ENCODE assay signal across 9 cellular contexts in the genomic region with DNA sequence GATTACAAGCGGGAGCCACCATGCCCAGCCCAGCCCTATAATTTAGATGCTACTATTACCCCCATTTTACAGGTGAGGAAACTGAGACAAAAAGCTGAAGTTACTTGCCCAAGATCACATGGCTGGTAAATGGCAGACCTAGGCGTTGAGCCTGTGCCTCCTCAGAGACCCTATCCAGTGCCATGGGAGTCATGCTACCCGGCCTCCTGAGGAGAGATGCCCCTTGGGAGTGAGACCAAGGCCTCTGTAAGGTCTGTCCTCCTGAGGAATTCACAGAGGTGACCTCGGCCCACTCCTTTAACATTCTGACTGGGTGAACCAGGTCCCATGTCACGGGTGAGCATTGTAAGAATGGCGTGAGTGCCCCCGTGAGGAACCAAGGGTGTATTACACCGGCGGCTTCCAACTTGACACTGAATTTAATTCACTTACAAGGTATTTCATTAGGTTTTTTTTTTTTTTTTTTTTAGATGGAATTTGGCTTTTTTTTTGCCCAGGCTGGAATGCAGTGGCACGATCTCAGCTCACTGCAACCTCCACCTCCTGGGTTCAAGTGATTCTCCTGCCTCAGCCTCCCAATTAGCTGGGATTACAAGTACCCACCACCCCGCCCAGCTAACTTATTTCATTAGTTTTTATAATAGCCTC.
DNase-seq lines count a peak whose midpoint lies in the region; ATAC-seq, FAIRE-seq and TF ChIP-seq lines count a peak whose summit lies in the region.
"Had no signal": no experiment of that assay in that cellular context is flagged by ENCODE, and none has a peak within 500 bp of the region (broad histone marks: within the 10 kb centered on the region; RNA-seq: fewer than 3 reads in every experiment).

No MANE protein-coding gene starts in this region.

- TF ChIP-seq POLR2A in prostate gland (IDR thresholded peaks at IDR 0.05): no peak

- peak; percentile 90 for ATAC-seq in Right ventricle myocardium superior (ENCODE audit: poor library complexity)
- ATAC-seq in GM21619 (IDR thresholded peaks at IDR 0.05; ENCODE audit: unreplicated experiment): no peak

- FAIRE-seq in HTR-8/SVneo (lab: Jason Lieb, UNC): no peak

- no peak overlapping the region for H3K4me3 ChIP-seq in prostate gland

- WGBS in prostate gland: 40% methylated on average over 11 of the region's 11 CpGs

- intact Hi-C loops in Right ventricle myocardium superior (cut with DNase I): loop anchor here (5.0 kb wide), 2 partner anchors 250 to 360 kb away; no protein-coding TSS in a partner anchor
- intact Hi-C loops in prostate gland (cut with DNase I): no loop called here

- H3K27me3 ChIP-seq in prostate gland (replicated peaks; ENCODE audit: insufficient read depth): no peaks in the 10 kb centered on the region

- peak; percentile 14 for DNase-seq in DMS153 treated with DMSO at 0.1 percent for 48 hours (lab: John Stamatoyannopoulos, UW; ENCODE audit: unreplicated experiment)
- peak; percentile 90 for DNase-seq in HTR-8/SVneo (ENCODE audit: insufficient read length, low spot score)
- DNase-seq in SKM-1 (lab: John Stamatoyannopoulos, UW; ENCODE audit: unreplicated experiment): peak; percentile 4
- peak; percentile 65 for DNase-seq in activated naive CD4-positive, alpha-beta T cell treated with anti-CD3 and anti-CD28 coated beads, Interleukin-2, amount 50 U/mL, for 16 hours
- peak; percentile 69 for DNase-seq in Right ventricle myocardium superior
- peak; percentile 51 for DNase-seq in prostate gland (ENCODE audit: low spot score)
- DNase-seq in ureter (ENCODE audit: low spot score): peak; percentile 77

- no peaks in the 10 kb centered on the region for H3K4me1 ChIP-seq in prostate gland (replicated peaks)

- peak; percentile 71 to 89 (median 83) for TF ChIP-seq CTCF in prostate gland (IDR thresholded peaks at IDR 0.05)

- H3K27ac ChIP-seq in prostate gland: peak overlapping the region in 1 of 2 donors; percentile 17
- H3K27ac ChIP-seq: epithelial cell of prostate had no signal

- H3K36me3 ChIP-seq in prostate gland: peaks cover 0 to 4% of the 10 kb centered on the region in 2 donors

- no peaks in the 10 kb centered on the region for H3K9me3 ChIP-seq in prostate gland

Comparison
In these comparisons a context has a peak if more than half of its experiments do, and no peak if none do; other contexts are left out.
1. DNase-seq: peak in every context shown above with its lines; median percentile 90 in HTR-8/SVneo; 77 in ureter; 69 in Right ventricle myocardium superior; 65 in activated naive CD4-positive, alpha-beta T cell treated with anti-CD3 and anti-CD28 coated beads, Interleukin-2, amount 50 U/mL, for 16 hours; 51 in prostate gland; 14 in DMS153 treated with DMSO at 0.1 percent for 48 hours; 4 in SKM-1.